ENCODE assay signal across 23 cellular contexts in genomic region chr5:57804007-57804444, GRCh38.
A peak's percentile ranks its signal among the peaks of the same experiment; 100 is the strongest.
DNase-seq lines count a peak whose midpoint lies in the region; ATAC-seq and TF ChIP-seq lines count a peak whose summit lies in the region.
"Had no signal": no experiment of that assay in that cellular context is flagged by ENCODE, and none has a peak within 500 bp of the region (broad histone marks: within the 10 kb centered on the region; RNA-seq: fewer than 3 reads in every experiment).

No MANE protein-coding gene starts in this region.

- in situ Hi-C loops in Panc1 (cut with HindIII; ENCODE audit: low pct_unique_long_range_greater_than_20kb, low sequenced_read_pairs) (no loop called here), GM13976 (cut with MboI; ENCODE audit: low sequenced_read_pairs, unreplicated experiment) (no loop called here)

- H3K27ac ChIP-seq in Panc1 (ENCODE audit: low read length) (peak overlapping the region; percentile 76; the same call in 1 of the 2 replicates), osteoblast (ENCODE audit: low read depth, low read length) (peak overlapping the region; percentile 89)
- H3K27ac ChIP-seq: right lobe of liver, tibial artery had no signal

- no TSS peak for BruUV-seq in Panc1 (replicated peaks; lab: Mats Ljungman, UMichigan)

- H3K4me3 ChIP-seq in BJ (ENCODE audit: low read depth, low read length) (no peak overlapping the region), Panc1 (ENCODE audit: low read depth in 2 of 2, low read length in 2 of 2) (no peak overlapping the region), osteoblast (ENCODE audit: insufficient read depth, low read length) (no peak overlapping the region)
- H3K4me3 ChIP-seq: right lobe of liver, tibial artery had no signal

- no peak for TF ChIP-seq CTCF in BJ (IDR thresholded peaks at IDR 0.05; ENCODE audit: insufficient read depth, low read depth, low read length)
- no peak for TF ChIP-seq CTCF in Panc1 (IDR thresholded peaks at IDR 0.05)
- TF ChIP-seq CTCF in osteoblast (IDR thresholded peaks at IDR 0.05; ENCODE audit: extremely low read depth, low read depth, low read length), result no peak
- no peak for TF ChIP-seq CTCF in endothelial cell (IDR thresholded peaks at IDR 0.05; ENCODE audit: unreplicated experiment)
- TF ChIP-seq CTCF in GM13976 (IDR thresholded peaks at IDR 0.05; ENCODE audit: borderline replicate concordance, control extremely low read depth, extremely low read depth, insufficient read depth, missing control alignments), result no peak

- no peaks in the 10 kb centered on the region for H3K9me3 Mint-ChIP-seq in endothelial cell (ENCODE audit: unreplicated experiment)
- no peaks in the 10 kb centered on the region for H3K9me3 Mint-ChIP-seq in activated naive CD4-positive, alpha-beta T cell treated with anti-CD3 and anti-CD28 coated beads, Interleukin-2, amount 10 ng/mL, durations not matched to agents 7 days and 5 days
- H3K9me3 Mint-ChIP-seq: activated T-helper 1 cell treated with anti-CD3 and anti-CD28 coated beads, Interleukin-12 subunit alpha, Interleukin-12 subunit beta, Interleukin-2, Interleukin-4 antibody, amounts not matched to agents 30 ng/mL and 10 ng/mL and 1 ng/mL, durations not matched to agents 14 hours and 24 hours and 36 hours; H9 had no signal

- H3K4me3 Mint-ChIP-seq in endothelial cell (ENCODE audit: unreplicated experiment), result no peak overlapping the region
- H3K4me3 Mint-ChIP-seq in activated naive CD4-positive, alpha-beta T cell treated with anti-CD3 and anti-CD28 coated beads, Interleukin-2, amount 10 ng/mL, durations not matched to agents 7 days and 5 days, result no peak overlapping the region
- H3K4me3 Mint-ChIP-seq: activated T-helper 1 cell treated with anti-CD3 and anti-CD28 coated beads, Interleukin-12 subunit alpha, Interleukin-12 subunit beta, Interleukin-2, Interleukin-4 antibody, amounts not matched to agents 30 ng/mL and 10 ng/mL and 1 ng/mL, durations not matched to agents 14 hours and 24 hours and 36 hours; H9; neural crest cell had no signal

- H3K36me3 ChIP-seq in BJ (ENCODE audit: control insufficient read depth, insufficient read depth, low read length), result no peaks in the 10 kb centered on the region
- no peaks in the 10 kb centered on the region for H3K36me3 ChIP-seq in Panc1 (ENCODE audit: control insufficient read depth, insufficient read depth, low read length)
- H3K36me3 ChIP-seq in osteoblast (ENCODE audit: insufficient read depth, low read length), result no peaks in the 10 kb centered on the region
- H3K36me3 ChIP-seq: right lobe of liver, tibial artery had no signal

- H4K20me1 ChIP-seq in osteoblast (ENCODE audit: insufficient read depth, low read length), result no peaks in the 10 kb centered on the region

- peak; percentile 93 for DNase-seq in BJ (ENCODE audit: low read depth)
- DNase-seq in Panc1 (ENCODE audit: low read depth, low spot score), result no peak
- peak; percentile 93 for DNase-seq in fibroblast of gingiva (ENCODE audit: low read depth)
- DNase-seq in osteoblast (ENCODE audit: insufficient read length, low spot score, missing footprints), result no peak
- no peak for DNase-seq in endothelial cell (ENCODE audit: low spot score)
- no peak for DNase-seq in GM13976 (ENCODE audit: low spot score)
- no peak for DNase-seq in activated naive CD4-positive, alpha-beta T cell treated with anti-CD3 and anti-CD28 coated beads, Interleukin-2, amount 10 ng/mL, durations not matched to agents 7 days and 5 days
- DNase-seq: activated CD4-positive, alpha-beta T cell treated with anti-CD3 and anti-CD28 coated beads, Interleukin-2, amount 50 U/mL, for 48 hours; anterior cingulate cortex; C1 segment of cervical spinal cord; dermis blood vessel endothelial cell; DMS53; H9; KBM-7; NCI-H1417 treated with DMSO at 0.1 percent for 48 hours; NCI-H226; right lobe of liver; stimulated activated CD4-positive, alpha-beta T cell treated with anti-CD3 and anti-CD28 coated beads, Interleukin-2, amount 100 ng/mL, for 48 hours; tibial artery had no signal

- CTCF ChIA-PET in BJ (lab: Yijun Ruan, JAX) (interaction anchor here (0.9 to 2.1 kb wide), 2 partner anchors 10 to 25 kb away, joined by 3 to 9 read pairs; no protein-coding TSS in a partner anchor), Panc1 (lab: Charles Lee) (interaction anchor here (1.0 kb wide), 1 partner anchor 33 kb away, joined by 3 read pairs; no protein-coding TSS in a partner anchor)
- CTCF ChIA-PET in activated naive CD4-positive, alpha-beta T cell treated with anti-CD3 and anti-CD28 coated beads, Interleukin-2, amount 10 ng/mL, durations not matched to agents 7 days and 5 days (lab: Charles Lee), result no interaction called here

- peaks cover under 1% of the 10 kb centered on the region for H3K4me1 Mint-ChIP-seq in endothelial cell (ENCODE audit: unreplicated experiment)
- H3K4me1 Mint-ChIP-seq in activated naive CD4-positive, alpha-beta T cell treated with anti-CD3 and anti-CD28 coated beads, Interleukin-2, amount 10 ng/mL, durations not matched to agents 7 days and 5 days, result no peaks in the 10 kb centered on the region
- H3K4me1 Mint-ChIP-seq: neural crest cell had no signal

- no peaks in the 10 kb centered on the region for H3K9me3 ChIP-seq in Panc1 (ENCODE audit: control insufficient read depth, insufficient read depth, low read depth, low read length)
- no peaks in the 10 kb centered on the region for H3K9me3 ChIP-seq in osteoblast (ENCODE audit: low read depth, low read length)
- H3K9me3 ChIP-seq: right lobe of liver, tibial artery had no signal

- H3K27ac Mint-ChIP-seq in endothelial cell (ENCODE audit: unreplicated experiment), result no peak overlapping the region
- no peak overlapping the region for H3K27ac Mint-ChIP-seq in activated naive CD4-positive, alpha-beta T cell treated with anti-CD3 and anti-CD28 coated beads, Interleukin-2, amount 10 ng/mL, durations not matched to agents 7 days and 5 days
- H3K27ac Mint-ChIP-seq: activated T-helper 1 cell treated with anti-CD3 and anti-CD28 coated beads, Interleukin-12 subunit alpha, Interleukin-12 subunit beta, Interleukin-2, Interleukin-4 antibody, amounts not matched to agents 30 ng/mL and 10 ng/mL and 1 ng/mL, durations not matched to agents 14 hours and 24 hours and 36 hours; H9 had no signal

- H3K4me2 ChIP-seq in osteoblast (ENCODE audit: insufficient read depth, low read length), result peak overlapping the region; percentile 15

- POLR2A ChIA-PET in BJ (lab: Charles Lee), result interaction anchor here (1.5 kb wide), 1 partner anchor 13 kb away, joined by 4 read pairs; no protein-coding TSS in a partner anchor
- POLR2A ChIA-PET in Panc1 (lab: Charles Lee), result no interaction called here

- no peaks in the 10 kb centered on the region for H3K36me3 Mint-ChIP-seq in endothelial cell (ENCODE audit: low read depth, unreplicated experiment)
- no peaks in the 10 kb centered on the region for H3K36me3 Mint-ChIP-seq in activated naive CD4-positive, alpha-beta T cell treated with anti-CD3 and anti-CD28 coated beads, Interleukin-2, amount 10 ng/mL, durations not matched to agents 7 days and 5 days

- H3K79me2 ChIP-seq in osteoblast (ENCODE audit: insufficient read depth, low read length), result no peaks in the 10 kb centered on the region

- peak overlapping the region; percentile 24 for H2AFZ ChIP-seq in osteoblast (ENCODE audit: low read length)

- ATAC-seq in Panc1, result no peak
- no peak for ATAC-seq in GM18517 (IDR thresholded peaks at IDR 0.05; ENCODE audit: unreplicated experiment)
- ATAC-seq: esophagus mucosa, right lobe of liver had no signal

- H3K27me3 Mint-ChIP-seq in endothelial cell (ENCODE audit: unreplicated experiment), result no peaks in the 10 kb centered on the region
- H3K27me3 Mint-ChIP-seq in activated naive CD4-positive, alpha-beta T cell treated with anti-CD3 and anti-CD28 coated beads, Interleukin-2, amount 10 ng/mL, durations not matched to agents 7 days and 5 days, result no peaks in the 10 kb centered on the region

- intact Hi-C loops in Panc1 (cut with micrococcal nuclease; ENCODE audit: unreplicated experiment), result no loop called here

- no peaks in the 10 kb centered on the region for H3K4me1 ChIP-seq in Panc1 (ENCODE audit: control insufficient read depth, insufficient read depth, low read length)
- peaks cover 25% of the 10 kb centered on the region for H3K4me1 ChIP-seq in osteoblast (ENCODE audit: insufficient read depth, low read length)
- H3K4me1 ChIP-seq: right lobe of liver had no signal

- H3K27me3 ChIP-seq in BJ (ENCODE audit: control insufficient read depth, insufficient read depth, low read length) (no peaks in the 10 kb centered on the region), Panc1 (ENCODE audit: control insufficient read depth, insufficient read depth, low read length) (no peaks in the 10 kb centered on the region), osteoblast (ENCODE audit: insufficient read depth, low read length) (no peaks in the 10 kb centered on the region)
- H3K27me3 ChIP-seq: right lobe of liver, tibial artery had no signal

Comparison
In these comparisons a context has a peak if more than half of its experiments do, and no peak if none do; other contexts are left out.
1. DNase-seq: peak in BJ (single experiment) and fibroblast of gingiva (single experiment); none in Panc1 (single experiment), osteoblast (single experiment), endothelial cell (single experiment), GM13976 (single experiment) and activated naive CD4-positive, alpha-beta T cell treated with anti-CD3 and anti-CD28 coated beads, Interleukin-2, amount 10 ng/mL, durations not matched to agents 7 days and 5 days (single experiment).